In the genomic region with DNA sequence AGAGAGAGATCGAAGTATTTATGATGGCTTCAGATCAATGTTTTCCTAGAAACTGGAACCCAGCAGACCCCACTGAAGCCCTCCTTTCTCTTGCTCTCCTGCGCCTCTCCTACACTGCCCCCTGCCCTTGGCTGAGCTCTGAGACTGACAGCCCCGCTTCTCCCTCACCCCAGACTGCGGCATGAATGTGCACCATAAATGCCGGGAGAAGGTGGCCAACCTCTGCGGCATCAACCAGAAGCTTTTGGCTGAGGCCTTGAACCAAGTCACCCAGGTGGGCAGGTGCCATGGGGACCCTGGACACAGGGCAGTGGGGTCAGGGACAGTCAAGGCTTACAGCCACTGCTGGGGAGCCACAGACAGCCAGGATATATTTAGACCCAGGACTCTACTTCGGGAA, we compare ENCODE assay signal across 26 cellular contexts. TPM values are rescaled to one million over a fixed set of nuclear protein-coding genes. Genes with fewer than 3 reads are reported as not detected.
DNase-seq lines count a peak whose midpoint lies in the region; ATAC-seq, FAIRE-seq and TF ChIP-seq lines count a peak whose summit lies in the region.
"Had no signal": no experiment of that assay in that cellular context is flagged by ENCODE, and none has a peak within 500 bp of the region (broad histone marks: within the 10 kb centered on the region; RNA-seq: fewer than 3 reads in every experiment).

No MANE protein-coding gene starts in this region.

- no peak for FAIRE-seq in GM12878 (lab: Jason Lieb, UNC)
- FAIRE-seq: H1 had no signal

- H3K4me1 Mint-ChIP-seq in activated CD4-positive, alpha-beta T cell treated with anti-CD3 and anti-CD28 coated beads, Interleukin-2, amount 10 ng/mL, durations not matched to agents 7 days and 5 days = no peaks in the 10 kb centered on the region
- H3K4me1 Mint-ChIP-seq in naive B cell = peaks cover 14 to 23% (median 20%) of the 10 kb centered on the region in 3 donors
- H3K4me1 Mint-ChIP-seq in stimulated activated memory B cell treated with anti-CD40 and anti-IgM and Interleukin-4, amounts not matched to agents 10 μg/mL and 1 μg/mL and 100 μg/mL, for 72 hours = peaks cover 34% of the 10 kb centered on the region
- peaks cover 25 to 33% of the 10 kb centered on the region in 2 donors for H3K4me1 Mint-ChIP-seq in stimulated activated naive B cell treated with anti-CD40 and anti-IgM and Interleukin-4, amounts not matched to agents 10 μg/mL and 1 μg/mL and 100 μg/mL, for 72 hours

- H4K20me1 ChIP-seq in GM12878 (ENCODE audit: control insufficient read depth, insufficient read depth) = no peaks in the 10 kb centered on the region

- no peak overlapping the region for H3K9ac ChIP-seq in GM12878 (ENCODE audit: control insufficient read depth, insufficient read depth, low read length)
- H3K9ac ChIP-seq: SK-N-SH had no signal

- no peak for TF ChIP-seq CTCF in GM12878 (IDR thresholded peaks at IDR 0.05 in 2 of 3, conservative IDR thresholded peaks at IDR 0.05 in 1 of 3; ENCODE audit: control insufficient read depth in 2 of 3, extremely low read depth in 1 of 3, insufficient read depth in 1 of 3, low read depth in 3 of 3, low read length in 3 of 3)

- H3K4me1 ChIP-seq in GM12878 (ENCODE audit: control insufficient read depth, insufficient read depth, low read length) = peaks cover 44% of the 10 kb centered on the region

- no peaks in the 10 kb centered on the region for H3K27me3 Mint-ChIP-seq in activated CD4-positive, alpha-beta T cell treated with anti-CD3 and anti-CD28 coated beads, Interleukin-2, amount 10 ng/mL, durations not matched to agents 7 days and 5 days
- no peaks in the 10 kb centered on the region for H3K27me3 Mint-ChIP-seq in naive B cell
- no peaks in the 10 kb centered on the region for H3K27me3 Mint-ChIP-seq in stimulated activated memory B cell treated with anti-CD40 and anti-IgM and Interleukin-4, amounts not matched to agents 10 μg/mL and 1 μg/mL and 100 μg/mL, for 72 hours
- H3K27me3 Mint-ChIP-seq in stimulated activated naive B cell treated with anti-CD40 and anti-IgM and Interleukin-4, amounts not matched to agents 10 μg/mL and 1 μg/mL and 100 μg/mL, for 72 hours = no peaks in the 10 kb centered on the region
- H3K27me3 Mint-ChIP-seq: B cell had no signal

- peaks cover 44 to 56% of the 10 kb centered on the region in 2 experiments for H3K36me3 ChIP-seq in GM12878 (ENCODE audit: control insufficient read depth in 2 of 2, insufficient read depth in 2 of 2, low read length in 1 of 2)

- SMC1A ChIA-PET in GM12878 (lab: Charles Lee; ENCODE audit: uncharacterized antibody, unreplicated experiment) = no interaction called here

- BruUV-seq in GM12878 (replicated peaks; lab: Mats Ljungman, UMichigan) = no TSS peak

- no peak for ATAC-seq in GM12878
- no peak for ATAC-seq in naive B cell (ENCODE audit: low read depth in 2 of 2)
- no peak for ATAC-seq in stimulated activated memory B cell treated with anti-CD40 and anti-IgM and Interleukin-4, amounts not matched to agents 10 μg/mL and 1 μg/mL and 100 μg/mL, for 72 hours
- ATAC-seq in GM21515 (IDR thresholded peaks at IDR 0.05; ENCODE audit: unreplicated experiment) = no peak
- ATAC-seq in stimulated activated naive B cell treated with anti-CD40 and anti-IgM and Interleukin-4, amounts not matched to agents 10 μg/mL and 1 μg/mL and 100 μg/mL, for 72 hours (replicated peaks) = no peak
- ATAC-seq: HCT116, PC-3 had no signal

- no peak overlapping the region for H3K27ac ChIP-seq in GM12878 (ENCODE audit: control insufficient read depth, insufficient read depth)
- H3K27ac ChIP-seq: 22Rv1, C4-2B had no signal

- DNase-seq in activated CD4-positive, alpha-beta T cell treated with anti-CD3 and anti-CD28 coated beads, Interleukin-2, amount 10 ng/mL, durations not matched to agents 7 days and 5 days = no peak
- no peak for DNase-seq in activated CD4-positive, alpha-beta T cell treated with anti-CD3 and anti-CD28 coated beads for 48 hours
- no peak for DNase-seq in GM12878 (ENCODE audit: low read depth, low spot score)
- DNase-seq in naive B cell = no peak
- DNase-seq in stimulated activated naive B cell treated with anti-CD40 and anti-IgM and Interleukin-4, amounts not matched to agents 10 μg/mL and 1 μg/mL and 100 μg/mL, for 72 hours = no peak
- DNase-seq in medulla oblongata (ENCODE audit: extremely low spot score) = no peak
- DNase-seq: Calu3; DMS79 treated with DMSO at 0.1 percent for 48 hours; NCI-H1092 treated with DMSO at 0.1 percent for 48 hours; NCI-H1436; NCI-H187; NCI-H2081 treated with DMSO at 0.1 percent for 48 hours; NCI-H2171; NCI-H226; NCI-H510A treated with DMSO at 0.1 percent for 48 hours; NCI-H774; NK-92 treated with Interleukin-12 subunit alpha and Interleukin-12 subunit beta, amount 100 ng/mL, for 24 hours; PC-3; SK-N-SH had no signal

- no peaks in the 10 kb centered on the region for H3K9me3 ChIP-seq in GM12878 (replicated peaks; ENCODE audit: control insufficient read depth, insufficient read depth, low read length)
- H3K9me3 ChIP-seq: SK-N-SH had no signal

- no peaks in the 10 kb centered on the region for H3K9me3 Mint-ChIP-seq in activated CD4-positive, alpha-beta T cell treated with anti-CD3 and anti-CD28 coated beads, Interleukin-2, amount 10 ng/mL, durations not matched to agents 7 days and 5 days
- no peaks in the 10 kb centered on the region for H3K9me3 Mint-ChIP-seq in naive B cell
- H3K9me3 Mint-ChIP-seq in stimulated activated memory B cell treated with anti-CD40 and anti-IgM and Interleukin-4, amounts not matched to agents 10 μg/mL and 1 μg/mL and 100 μg/mL, for 72 hours = no peaks in the 10 kb centered on the region
- no peaks in the 10 kb centered on the region for H3K9me3 Mint-ChIP-seq in stimulated activated naive B cell treated with anti-CD40 and anti-IgM and Interleukin-4, amounts not matched to agents 10 μg/mL and 1 μg/mL and 100 μg/mL, for 72 hours

- no peak for TF ChIP-seq EP300 in GM12878 (IDR thresholded peaks at IDR 0.05; ENCODE audit: borderline replicate concordance in 1 of 2, control insufficient read depth in 1 of 2, low read depth in 2 of 2, low read length in 2 of 2)

- no peak overlapping the region for H3K4me2 ChIP-seq in GM12878 (ENCODE audit: control insufficient read depth, insufficient read depth)
- H3K4me2 ChIP-seq: SK-N-SH had no signal

- intact Hi-C loops in GM12878 (cut with micrococcal nuclease; ENCODE audit: unreplicated experiment) = no loop called here

- no peak for TF ChIP-seq RAD21 in GM12878 (IDR thresholded peaks at IDR 0.05; ENCODE audit: insufficient read depth, low read depth, low read length)

- H2AFZ ChIP-seq in GM12878 (ENCODE audit: control insufficient read depth, low read depth, low read length) = no peak overlapping the region

- in situ Hi-C loops in GM12878 (cut with MboI) = no loop called here

- peak overlapping the region; percentile 54 for H3K27ac Mint-ChIP-seq in activated CD4-positive, alpha-beta T cell treated with anti-CD3 and anti-CD28 coated beads, Interleukin-2, amount 10 ng/mL, durations not matched to agents 7 days and 5 days
- H3K27ac Mint-ChIP-seq in naive B cell = peak overlapping the region in 4 of 6 donors; percentile 17 to 63 (median 29)
- H3K27ac Mint-ChIP-seq in stimulated activated memory B cell treated with anti-CD40 and anti-IgM and Interleukin-4, amounts not matched to agents 10 μg/mL and 1 μg/mL and 100 μg/mL, for 72 hours = peak overlapping the region; percentile 5
- no peak overlapping the region for H3K27ac Mint-ChIP-seq in stimulated activated naive B cell treated with anti-CD40 and anti-IgM and Interleukin-4, amounts not matched to agents 10 μg/mL and 1 μg/mL and 100 μg/mL, for 72 hours
- H3K27ac Mint-ChIP-seq: B cell had no signal

- peaks cover 6% of the 10 kb centered on the region for H3K36me3 Mint-ChIP-seq in activated CD4-positive, alpha-beta T cell treated with anti-CD3 and anti-CD28 coated beads, Interleukin-2, amount 10 ng/mL, durations not matched to agents 7 days and 5 days (ENCODE audit: low read depth)
- H3K36me3 Mint-ChIP-seq in naive B cell = peaks cover 0 to 11% of the 10 kb centered on the region in 2 donors
- peaks cover 65% of the 10 kb centered on the region for H3K36me3 Mint-ChIP-seq in stimulated activated memory B cell treated with anti-CD40 and anti-IgM and Interleukin-4, amounts not matched to agents 10 μg/mL and 1 μg/mL and 100 μg/mL, for 72 hours
- peaks cover 66 to 78% of the 10 kb centered on the region in 2 donors for H3K36me3 Mint-ChIP-seq in stimulated activated naive B cell treated with anti-CD40 and anti-IgM and Interleukin-4, amounts not matched to agents 10 μg/mL and 1 μg/mL and 100 μg/mL, for 72 hours

- no peaks in the 10 kb centered on the region for H3K27me3 ChIP-seq in GM12878 (replicated peaks in 1 of 2; ENCODE audit: control insufficient read depth in 2 of 2, insufficient read depth in 2 of 2, low read length in 1 of 2)

- RAD21 ChIA-PET in GM12878 (lab: Charles Lee; ENCODE audit: unreplicated experiment) = interaction anchor here (1.6 kb wide), 1 partner anchor 10 kb away, joined by 3 read pairs; no protein-coding TSS in a partner anchor

- CTCF ChIA-PET in activated CD4-positive, alpha-beta T cell treated with anti-CD3 and anti-CD28 coated beads, Interleukin-2, amount 10 ng/mL, durations not matched to agents 7 days and 5 days (lab: Charles Lee) = interaction anchor here (1.0 kb wide), 1 partner anchor 24 kb away, joined by 3 read pairs; a partner anchor contains a TSS
- CTCF ChIA-PET in GM12878 (lab: Yijun Ruan, JAX) = no interaction called here

- H3K4me3 ChIP-seq in GM12878 = no peak overlapping the region

- H3K79me2 ChIP-seq in GM12878 (ENCODE audit: control insufficient read depth, insufficient read depth, low read length) = peaks cover 5% of the 10 kb centered on the region; the same call in 1 of the 2 replicates

- no peak overlapping the region for H3K4me3 Mint-ChIP-seq in activated CD4-positive, alpha-beta T cell treated with anti-CD3 and anti-CD28 coated beads, Interleukin-2, amount 10 ng/mL, durations not matched to agents 7 days and 5 days
- H3K4me3 Mint-ChIP-seq in naive B cell = no peak overlapping the region
- H3K4me3 Mint-ChIP-seq in stimulated activated memory B cell treated with anti-CD40 and anti-IgM and Interleukin-4, amounts not matched to agents 10 μg/mL and 1 μg/mL and 100 μg/mL, for 72 hours = no peak overlapping the region
- no peak overlapping the region for H3K4me3 Mint-ChIP-seq in stimulated activated naive B cell treated with anti-CD40 and anti-IgM and Interleukin-4, amounts not matched to agents 10 μg/mL and 1 μg/mL and 100 μg/mL, for 72 hours
- H3K4me3 Mint-ChIP-seq: B cell had no signal

- TF ChIP-seq POLR2A in GM12878 (IDR thresholded peaks at IDR 0.05; ENCODE audit: low read depth, low read length) = 0 out of 2 replicates have a peak, but pooled peaks have one; percentile 29

- 84% methylated on average over 6 of the region's 7 CpGs for WGBS in GM12878 (ENCODE audit: insufficient coverage, insufficient replicate concordance, low lambda C conversion rate, missing lambda C conversion rate)

- POLR2A ChIA-PET in activated CD4-positive, alpha-beta T cell treated with anti-CD3 and anti-CD28 coated beads, Interleukin-2, amount 10 ng/mL, durations not matched to agents 7 days and 5 days (lab: Charles Lee) = no interaction called here
- POLR2A ChIA-PET in GM12878 (lab: Charles Lee) = interaction anchor here (0.7 kb wide), 1 partner anchor 301 kb away, joined by 3 read pairs; no protein-coding TSS in a partner anchor

RNA-seq across cellular contexts. Expression of a gene that starts 23.7 kb away (rescaled TPM):
- 10 to 100 TPM; 19.9 to 23.5 TPM for total RNA-seq in activated CD4-positive, alpha-beta T cell treated with anti-CD3 and anti-CD28 coated beads, Interleukin-2, amount 10 ng/mL, durations not matched to agents 7 days and 5 days
- 13.2 and 14.9 TPM in 2 replicates for total RNA-seq in GM12878 (2013; cell fraction: nucleolus; rRNA removed)
- 12.5 and 17.3 TPM in 2 replicates for total RNA-seq in GM12878 (2014; rRNA removed)
- 28.0 TPM in 2 replicates for total RNA-seq in GM12878 (2014; rRNA removed; fragmentation: Illumina TruSeq; extraction: Trizol)
- total RNA-seq in GM12878 (2021) = 78.3 and 81.7 TPM in 2 replicates
- 27.9 TPM for polyA plus RNA-seq in GM12878 (2011; ENCODE audit: low read depth)
- polyA plus RNA-seq in GM12878 (2011; rRNA removed) = 69.0 and 114 TPM in 2 replicates
- 110 and 139 TPM in 2 replicates for polyA plus RNA-seq in GM12878 (2011; cell fraction: cytosol; rRNA removed)
- polyA plus RNA-seq in GM12878 (2011; cell fraction: nucleus; rRNA removed) = 155 and 176 TPM in 2 replicates
- polyA plus RNA-seq in GM12878 (2012) = 57.8 and 64.6 TPM in 2 replicates
- polyA plus RNA-seq in GM12878 (2014; fragmentation: Illumina TruSeq; extraction: Trizol) = 79.1 and 90.0 TPM in 2 replicates
- 10 to 100 TPM; 13.2 to 22.1 TPM for polyA plus RNA-seq in GM12878 (2014; fragmentation: Nextera tagmentation; extraction: Ambion mirVana)
- polyA plus RNA-seq in GM12878 (2014; rRNA removed) = 85.7 and 90.7 TPM in 2 replicates
- 10 to 100 TPM; 10.0 to 56.8 TPM for polyA plus RNA-seq in GM12878 (2016; fragmentation: Nextera tagmentation; extraction: Ambion mirVana)
- polyA minus RNA-seq in GM12878 (2011; rRNA and poly(A)+ RNA removed) = 123 and 129 TPM in 2 replicates
- polyA minus RNA-seq in GM12878 (2011; cell fraction: cytosol; rRNA and poly(A)+ RNA removed) = 34.2 and 36.8 TPM in 2 replicates
- 40.1 and 59.2 TPM in 2 replicates for polyA minus RNA-seq in GM12878 (2011; cell fraction: nucleus; rRNA and poly(A)+ RNA removed)
- polyA plus RNA-seq in naive B cell (ENCODE audit: low read depth in 6 of 6) = 10 to 100 TPM; 22.2 to 53.0 (median 31.6) TPM

RNA-seq across cellular contexts. Expression of a gene that starts 54.5 kb away (rescaled TPM):
- 10 to 100 TPM; 33.3 to 34.1 TPM for total RNA-seq in activated CD4-positive, alpha-beta T cell treated with anti-CD3 and anti-CD28 coated beads, Interleukin-2, amount 10 ng/mL, durations not matched to agents 7 days and 5 days
- total RNA-seq in GM12878 (2013; cell fraction: nucleolus; rRNA removed) = 64.3 and 64.9 TPM in 2 replicates
- total RNA-seq in GM12878 (2014; rRNA removed) (27.5 and 31.1 TPM in 2 replicates), GM12878 (2014; rRNA removed; fragmentation: Illumina TruSeq; extraction: Trizol) (16.0 and 16.6 TPM in 2 replicates), GM12878 (2021) (40.3 and 41.3 TPM in 2 replicates)
- polyA plus RNA-seq in GM12878 (2011; ENCODE audit: low read depth) = 8.9 TPM
- polyA plus RNA-seq in GM12878 (2011; rRNA removed) (29.5 and 34.5 TPM in 2 replicates), GM12878 (2014; fragmentation: Illumina TruSeq; extraction: Trizol) (33.3 and 34.5 TPM in 2 replicates), GM12878 (2014; fragmentation: Nextera tagmentation; extraction: Ambion mirVana) (10 to 100 TPM; 24.7 to 29.0 TPM), GM12878 (2014; rRNA removed) (33.5 and 36.0 TPM in 2 replicates), GM12878 (2016; fragmentation: Nextera tagmentation; extraction: Ambion mirVana) (10 to 100 TPM; 73.8 to 75.1 TPM), naive B cell (ENCODE audit: low read depth in 6 of 6) (10 to 100 TPM; 16.9 to 26.7 (median 22.5) TPM)
- 27.7 and 30.4 TPM in 2 replicates for polyA plus RNA-seq in GM12878 (2011; cell fraction: cytosol; rRNA removed)
- 15.8 and 24.1 TPM in 2 replicates for polyA plus RNA-seq in GM12878 (2011; cell fraction: nucleus; rRNA removed)
- 16.6 and 24.6 TPM in 2 replicates for polyA plus RNA-seq in GM12878 (2012)
- polyA minus RNA-seq in GM12878 (2011; rRNA and poly(A)+ RNA removed) = 41.8 and 52.7 TPM in 2 replicates
- 11.5 and 13.1 TPM in 2 replicates for polyA minus RNA-seq in GM12878 (2011; cell fraction: cytosol; rRNA and poly(A)+ RNA removed)
- polyA minus RNA-seq in GM12878 (2011; cell fraction: nucleus; rRNA and poly(A)+ RNA removed) = 13.4 and 21.2 TPM in 2 replicates
